ENCODE assay signal across 21 cellular contexts in genomic region chr9:8751531-8751930, GRCh38.
"Had no signal": no experiment of that assay in that cellular context is flagged by ENCODE, and none has a peak within 500 bp of the region (broad histone marks: within the 10 kb centered on the region; RNA-seq: fewer than 3 reads in every experiment).

No MANE protein-coding gene starts in this region.

- H3K9me3 ChIP-seq: gastrocnemius medialis, left ventricle myocardium inferior, tibial nerve, vagina had no signal

- H3K27me3 ChIP-seq: dorsolateral prefrontal cortex, gastrocnemius medialis, tibial nerve, vagina had no signal

- H3K4me1 Mint-ChIP-seq: activated CD4-positive, alpha-beta T cell treated with anti-CD3 and anti-CD28 coated beads, Interleukin-2, amount 10 ng/mL, durations not matched to agents 7 days and 5 days; activated naive CD4-positive, alpha-beta T cell treated with anti-CD3 and anti-CD28 coated beads, Interleukin-2, amount 50 U/mL, for 24 hours had no signal

- H3K36me3 ChIP-seq: gastrocnemius medialis, left ventricle myocardium inferior, tibial nerve, vagina had no signal

- H3K4me1 ChIP-seq: gastrocnemius medialis, vagina had no signal

- FAIRE-seq: endometrium had no signal

- H3K9me3 Mint-ChIP-seq: activated CD4-positive, alpha-beta T cell treated with anti-CD3 and anti-CD28 coated beads, Interleukin-2, amount 10 ng/mL, durations not matched to agents 7 days and 5 days; activated naive CD4-positive, alpha-beta T cell treated with anti-CD3 and anti-CD28 coated beads, Interleukin-2, amount 50 U/mL, for 24 hours; activated T-cell treated with anti-CD3 and anti-CD28 coated beads, Interleukin-2, amount 50 U/mL, for 72 hours; naive thymus-derived CD8-positive, alpha-beta T cell; T-helper 1 cell treated with Interleukin-12 subunit alpha and Interleukin-12 subunit beta and Interleukin-4 antibody, amounts not matched to agents 30 μg/mL and 1 μg/mL, for 36 hours had no signal

- ATAC-seq: activated CD4-positive, CD25-positive, alpha-beta regulatory T cell treated with anti-CD3 and anti-CD28 coated beads, Interleukin-2, amount 50 U/mL, for 24 hours; activated T-cell treated with anti-CD3 and anti-CD28 coated beads, Interleukin-2, amount 50 U/mL, for 72 hours; gastrocnemius medialis; naive thymus-derived CD8-positive, alpha-beta T cell; stimulated activated naive CD8-positive, alpha-beta T cell treated with anti-CD3 and anti-CD28 coated beads, Interleukin-15, Interleukin-2, amounts not matched to agents 100 U/mL and 50 U/mL, for 24 hours had no signal

- H3K27me3 Mint-ChIP-seq: activated CD4-positive, alpha-beta T cell treated with anti-CD3 and anti-CD28 coated beads, Interleukin-2, amount 10 ng/mL, durations not matched to agents 7 days and 5 days; activated naive CD4-positive, alpha-beta T cell treated with anti-CD3 and anti-CD28 coated beads, Interleukin-2, amount 50 U/mL, for 24 hours had no signal

- H3K4me3 Mint-ChIP-seq: activated CD4-positive, alpha-beta T cell treated with anti-CD3 and anti-CD28 coated beads, Interleukin-2, amount 10 ng/mL, durations not matched to agents 7 days and 5 days; activated naive CD4-positive, alpha-beta T cell treated with anti-CD3 and anti-CD28 coated beads, Interleukin-2, amount 50 U/mL, for 24 hours; activated T-cell treated with anti-CD3 and anti-CD28 coated beads, Interleukin-2, amount 50 U/mL, for 72 hours; naive thymus-derived CD8-positive, alpha-beta T cell; T-helper 1 cell treated with Interleukin-12 subunit alpha and Interleukin-12 subunit beta and Interleukin-4 antibody, amounts not matched to agents 30 μg/mL and 1 μg/mL, for 36 hours had no signal

- H3K27ac Mint-ChIP-seq: activated CD4-positive, alpha-beta T cell treated with anti-CD3 and anti-CD28 coated beads, Interleukin-2, amount 10 ng/mL, durations not matched to agents 7 days and 5 days; activated naive CD4-positive, alpha-beta T cell treated with anti-CD3 and anti-CD28 coated beads, Interleukin-2, amount 50 U/mL, for 24 hours; activated T-cell treated with anti-CD3 and anti-CD28 coated beads, Interleukin-2, amount 50 U/mL, for 72 hours; naive thymus-derived CD8-positive, alpha-beta T cell; T-helper 1 cell treated with Interleukin-12 subunit alpha and Interleukin-12 subunit beta and Interleukin-4 antibody, amounts not matched to agents 30 μg/mL and 1 μg/mL, for 36 hours had no signal

- H3K27ac ChIP-seq: gastrocnemius medialis, left ventricle myocardium inferior, tibial nerve, vagina had no signal

- H3K36me3 Mint-ChIP-seq: activated naive CD4-positive, alpha-beta T cell treated with anti-CD3 and anti-CD28 coated beads, Interleukin-2, amount 50 U/mL, for 24 hours; naive thymus-derived CD8-positive, alpha-beta T cell had no signal

- H3K4me3 ChIP-seq: gastrocnemius medialis, left ventricle myocardium inferior, tibial nerve, vagina had no signal

- DNase-seq: activated CD4-positive, alpha-beta T cell treated with anti-CD3 and anti-CD28 coated beads, Interleukin-2, amount 10 ng/mL, durations not matched to agents 7 days and 5 days; activated gamma-delta T cell; activated T-cell treated with anti-CD3 and anti-CD28 coated beads, Interleukin-2, amount 50 U/mL, for 72 hours; caudate nucleus; dorsolateral prefrontal cortex; erythroblast; gastrocnemius medialis; head of caudate nucleus; left ventricle myocardium inferior; mammary epithelial cell; naive thymus-derived CD8-positive, alpha-beta T cell; retina; stimulated activated CD4-positive, alpha-beta T cell treated with anti-CD3 and anti-CD28 coated beads, Interleukin-12 subunit alpha, Interleukin-12 subunit beta, amount 100 ng/mL, for 4 hours; stimulated activated CD4-positive, alpha-beta T cell treated with anti-CD3 and anti-CD28 coated beads, Interleukin-1b, Interleukin-23, amount 100 ng/mL, for 48 hours; stimulated activated naive CD8-positive, alpha-beta T cell treated with anti-CD3 and anti-CD28 coated beads, Interleukin-15, Interleukin-2, amounts not matched to agents 100 U/mL and 50 U/mL, for 24 hours had no signal
